In the genomic region with DNA sequence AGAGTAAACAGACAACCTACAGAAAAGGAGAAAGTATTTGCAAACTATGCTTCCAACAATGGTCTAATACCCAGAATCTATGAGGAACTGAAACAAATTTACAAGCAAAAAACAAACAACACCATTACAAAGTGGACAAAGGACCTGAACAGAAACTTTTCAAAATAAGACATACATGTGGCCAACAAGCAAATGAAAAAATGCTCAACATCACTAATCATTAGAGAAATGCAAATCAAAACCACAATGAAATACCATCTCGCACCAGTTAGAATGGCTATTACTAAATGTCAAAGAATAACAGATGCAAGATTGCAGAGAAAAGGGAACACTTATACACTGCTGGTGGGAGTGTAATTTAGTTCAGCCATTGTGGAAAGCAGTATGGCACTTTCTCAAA, we compare ENCODE assay signal across 10 cellular contexts.
DNase-seq lines count a peak whose midpoint lies in the region; ATAC-seq lines count a peak whose summit lies in the region.
"Had no signal": no experiment of that assay in that cellular context is flagged by ENCODE, and none has a peak within 500 bp of the region (broad histone marks: within the 10 kb centered on the region; RNA-seq: fewer than 3 reads in every experiment).

No MANE protein-coding gene starts in this region.

- peaks cover 11% of the 10 kb centered on the region for H3K9me3 Mint-ChIP-seq in memory B cell

- H3K4me1 Mint-ChIP-seq in memory B cell: peaks cover 27% of the 10 kb centered on the region

- H3K27ac Mint-ChIP-seq in memory B cell: no peak overlapping the region

- no peak for DNase-seq in memory B cell (ENCODE audit: low spot score in 2 of 2)
- no peak for DNase-seq in ureter (ENCODE audit: low spot score)
- DNase-seq in HT-29 (ENCODE audit: low spot score): no peak
- no peak for DNase-seq in A172 (ENCODE audit: low spot score)
- no peak for DNase-seq in pons (ENCODE audit: low spot score)
- DNase-seq: NCI-H1417 treated with DMSO at 0.1 percent for 48 hours, SJCRH30 had no signal

- no peaks in the 10 kb centered on the region for H3K27me3 Mint-ChIP-seq in memory B cell

- peak; percentile 79 for ATAC-seq in GM19023 (IDR thresholded peaks at IDR 0.05; ENCODE audit: unreplicated experiment)
- ATAC-seq in GM21619 (IDR thresholded peaks at IDR 0.05; ENCODE audit: unreplicated experiment): peak; percentile 84
- ATAC-seq in HG03064 (IDR thresholded peaks at IDR 0.05; ENCODE audit: low read depth, unreplicated experiment): peak; percentile 88
- peak; percentile 54 for ATAC-seq in memory B cell (ENCODE audit: low read depth)

- peaks cover 47% of the 10 kb centered on the region for H3K36me3 Mint-ChIP-seq in memory B cell

- H3K4me3 Mint-ChIP-seq in memory B cell: no peak overlapping the region
